In genomic region chr15:91954211-91954804, GRCh38 we compare ENCODE assay signal across 1 cellular context.
TF ChIP-seq lines count a peak whose summit lies in the region.

No MANE protein-coding gene starts in this region.

TF ChIP-seq in K562, 482 proteins besides CTCF, POLR2A, EP300 and RAD21 (continued from another document):
- peak in 1 of 2 experiments; percentile 63; a peak in 1 of 4 replicates for TF ChIP-seq ETV6 (IDR thresholded peaks at IDR 0.05; ENCODE audit: borderline replicate concordance in 1 of 2, low read depth in 2 of 2, low read length in 1 of 2)
- TF ChIP-seq ETV6 (CRISPR knock-in tag; IDR thresholded peaks at IDR 0.05; ENCODE audit: borderline replicate concordance) = no peak
